ENCODE assay signal across 1 cellular context in the genomic region with DNA sequence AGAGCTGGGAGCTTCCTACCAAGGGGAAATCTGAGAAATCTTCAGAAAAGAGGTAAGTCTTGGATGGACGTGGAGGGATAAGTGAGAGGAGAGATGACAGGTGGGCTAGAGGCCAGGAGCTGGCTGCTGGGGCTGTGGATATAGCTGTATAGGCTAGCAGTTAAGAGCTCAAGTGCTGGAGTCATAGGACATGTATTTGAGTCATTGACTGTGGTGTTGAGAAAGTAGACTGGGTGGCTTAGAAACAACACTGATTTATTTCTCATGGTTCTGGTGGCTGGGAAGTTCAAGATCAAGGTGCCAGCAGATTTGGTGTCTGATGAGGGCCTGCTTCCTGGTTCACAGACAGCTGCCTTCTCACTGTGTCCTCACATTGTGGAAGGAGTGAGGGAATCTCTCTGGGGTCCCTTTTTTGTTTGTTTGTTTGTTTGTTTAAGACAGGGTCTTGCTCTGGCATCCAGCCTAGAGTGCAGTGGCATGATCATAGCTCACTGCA.
TF ChIP-seq lines count a peak whose summit lies in the region.

No MANE protein-coding gene starts in this region.

TF ChIP-seq in IMR-90, 13 proteins besides CTCF, POLR2A, EP300 and RAD21:
- TF ChIP-seq, protein P1, sequence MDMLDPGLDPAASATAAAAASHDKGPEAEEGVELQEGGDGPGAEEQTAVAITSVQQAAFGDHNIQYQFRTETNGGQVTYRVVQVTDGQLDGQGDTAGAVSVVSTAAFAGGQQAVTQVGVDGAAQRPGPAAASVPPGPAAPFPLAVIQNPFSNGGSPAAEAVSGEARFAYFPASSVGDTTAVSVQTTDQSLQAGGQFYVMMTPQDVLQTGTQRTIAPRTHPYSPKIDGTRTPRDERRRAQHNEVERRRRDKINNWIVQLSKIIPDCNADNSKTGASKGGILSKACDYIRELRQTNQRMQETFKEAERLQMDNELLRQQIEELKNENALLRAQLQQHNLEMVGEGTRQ (IDR thresholded peaks at IDR 0.05; ENCODE audit: low read depth, low read length), result no peak
- no peak for TF ChIP-seq FOS (IDR thresholded peaks at IDR 0.05; ENCODE audit: low read depth, low read length)
- no peak for TF ChIP-seq RFX5 (IDR thresholded peaks at IDR 0.05; ENCODE audit: low read depth, low read length)
